In genomic region chr17:42774066-42774750, GRCh38 we compare ENCODE assay signal across 8 cellular contexts. TPM values are rescaled to one million over a fixed set of nuclear protein-coding genes. Genes with fewer than 3 reads are reported as not detected.
DNase-seq lines count a peak whose midpoint lies in the region; ATAC-seq and TF ChIP-seq lines count a peak whose summit lies in the region.

No MANE protein-coding gene starts in this region.

- H3K9me3 ChIP-seq in BLaER1 treated with 17β-estradiol and CSF1 and Interleukin-3, amounts not matched to agents 10 nM and 100 nM (replicated peaks in 1 of 11) = no peaks in the 10 kb centered on the region
- H3K9me3 ChIP-seq in colonic mucosa = no peaks in the 10 kb centered on the region
- H3K9me3 ChIP-seq in naive thymus-derived CD4-positive, alpha-beta T cell (ENCODE audit: control insufficient read depth in 2 of 3, low read length in 3 of 3) = no peaks in the 10 kb centered on the region

- CTCF ChIA-PET in naive thymus-derived CD4-positive, alpha-beta T cell (lab: Charles Lee) = no interaction called here

- ATAC-seq in naive thymus-derived CD4-positive, alpha-beta T cell = no peak
- ATAC-seq in HG03097 (IDR thresholded peaks at IDR 0.05; ENCODE audit: low FRiP score, unreplicated experiment) = no peak

- TF ChIP-seq CTCF in LNCaP clone FGC (IDR thresholded peaks at IDR 0.05; ENCODE audit: control insufficient read depth, extremely low read depth, insufficient read depth) (no peak), colonic mucosa (IDR thresholded peaks at IDR 0.05) (no peak)

- H3K27ac Mint-ChIP-seq in naive thymus-derived CD4-positive, alpha-beta T cell = peak overlapping the region; percentile 96 to 99 (median 98)

- H4K20me1 ChIP-seq in BLaER1 treated with 17β-estradiol and CSF1 and Interleukin-3, amounts not matched to agents 10 nM and 100 nM = peaks cover 0 to 11% (median 0%) of the 10 kb centered on the region in 11 experiments; a peak in 4 of 22 replicates

- peaks cover 12 to 35% (median 29%) of the 10 kb centered on the region in 7 donors for H3K4me1 Mint-ChIP-seq in naive thymus-derived CD4-positive, alpha-beta T cell

- POLR2A ChIA-PET in naive thymus-derived CD4-positive, alpha-beta T cell (lab: Charles Lee) = interaction anchor here (0.6 to 3.2 kb wide), 13 partner anchors 12 to 954 kb away, joined by 3 to 19 read pairs (median 4); partner anchors contain the start of genes BECN1, CNTD1, COA3 and PSME3

- peaks cover 4 to 35% (median 19%) of the 10 kb centered on the region in 11 experiments; a peak in 17 of 22 replicates for H3K36me3 ChIP-seq in BLaER1 treated with 17β-estradiol and CSF1 and Interleukin-3, amounts not matched to agents 10 nM and 100 nM
- no peaks in the 10 kb centered on the region for H3K36me3 ChIP-seq in colonic mucosa
- H3K36me3 ChIP-seq in naive thymus-derived CD4-positive, alpha-beta T cell (ENCODE audit: control insufficient read depth in 2 of 3, insufficient read depth in 3 of 3, low read length in 3 of 3) = peaks cover 0 to 39% (median 2%) of the 10 kb centered on the region in 3 experiments

- H3K9me3 Mint-ChIP-seq in naive thymus-derived CD4-positive, alpha-beta T cell = peaks cover 0 to 5% (median 0%) of the 10 kb centered on the region in 11 donors

- peak overlapping the region; percentile 66 to 83 (median 75) for H3K4me2 ChIP-seq in BLaER1 treated with 17β-estradiol and CSF1 and Interleukin-3, amounts not matched to agents 10 nM and 100 nM

- H3K4me3 Mint-ChIP-seq in naive thymus-derived CD4-positive, alpha-beta T cell = peak overlapping the region; percentile 94 to 100 (median 98)

- DNase-seq in LNCaP clone FGC (ENCODE audit: low read depth) (no peak), colonic mucosa (no peak), hypothalamus (lab: John Stamatoyannopoulos, UW) (no peak), NCI-H1092 treated with DMSO at 0.1 percent for 48 hours (lab: John Stamatoyannopoulos, UW) (no peak), NCI-H345 treated with DMSO at 0.1 percent for 48 hours (lab: John Stamatoyannopoulos, UW; ENCODE audit: unreplicated experiment) (no peak)
- no peak for DNase-seq in naive thymus-derived CD4-positive, alpha-beta T cell

- H3K36me3 Mint-ChIP-seq in naive thymus-derived CD4-positive, alpha-beta T cell = peaks cover 7 to 37% (median 15%) of the 10 kb centered on the region in 5 donors

- peaks cover 6 to 43% (median 36%) of the 10 kb centered on the region in 11 experiments for H3K27me3 ChIP-seq in BLaER1 treated with 17β-estradiol and CSF1 and Interleukin-3, amounts not matched to agents 10 nM and 100 nM
- no peaks in the 10 kb centered on the region for H3K27me3 ChIP-seq in colonic mucosa
- no peaks in the 10 kb centered on the region for H3K27me3 ChIP-seq in naive thymus-derived CD4-positive, alpha-beta T cell (ENCODE audit: control insufficient read depth in 2 of 2, insufficient read depth in 2 of 2, low read length in 2 of 2)

- H3K9ac ChIP-seq in BLaER1 treated with 17β-estradiol and CSF1 and Interleukin-3, amounts not matched to agents 10 nM and 100 nM = peak overlapping the region in 10 of 11 experiments; percentile 73 to 84 (median 79); a peak in 18 of 22 replicates
- H3K9ac ChIP-seq in colonic mucosa (ENCODE audit: low read depth in 2 of 2, low read length in 2 of 2) = peak overlapping the region; percentile 92 to 94

- H3K4me3 ChIP-seq in BLaER1 treated with 17β-estradiol and CSF1 and Interleukin-3, amounts not matched to agents 10 nM and 100 nM = peak overlapping the region; percentile 58 to 80 (median 67)
- H3K4me3 ChIP-seq in LNCaP clone FGC (ENCODE audit: low read depth, low read length) = peak overlapping the region; percentile 87
- H3K4me3 ChIP-seq in colonic mucosa = peak overlapping the region; percentile 74
- H3K4me3 ChIP-seq in naive thymus-derived CD4-positive, alpha-beta T cell (ENCODE audit: low read length) = peak overlapping the region; percentile 97

- intact Hi-C loops in colonic mucosa (cut with DNase I) = no loop called here
- intact Hi-C loops in naive thymus-derived CD4-positive, alpha-beta T cell (cut with micrococcal nuclease) = no loop called here

- H3K27me3 Mint-ChIP-seq in naive thymus-derived CD4-positive, alpha-beta T cell = peaks cover 0 to under 1% (median 0%) of the 10 kb centered on the region in 5 donors

- peaks cover 24 to 51% (median 30%) of the 10 kb centered on the region in 10 experiments for H3K4me1 ChIP-seq in BLaER1 treated with 17β-estradiol and CSF1 and Interleukin-3, amounts not matched to agents 10 nM and 100 nM
- H3K4me1 ChIP-seq in colonic mucosa = peaks cover 6% of the 10 kb centered on the region
- peaks cover 8% of the 10 kb centered on the region in 2 donors for H3K4me1 ChIP-seq in naive thymus-derived CD4-positive, alpha-beta T cell (ENCODE audit: control insufficient read depth in 2 of 2, insufficient read depth in 2 of 2, low read length in 2 of 2)

- H3K27ac ChIP-seq in BLaER1 treated with 17β-estradiol and CSF1 and Interleukin-3, amounts not matched to agents 10 nM and 100 nM = peak overlapping the region in 9 of 11 experiments; percentile 68 to 86 (median 78); a peak in 14 of 22 replicates
- no peak overlapping the region for H3K27ac ChIP-seq in colonic mucosa
- peak overlapping the region; percentile 93 for H3K27ac ChIP-seq in naive thymus-derived CD4-positive, alpha-beta T cell (ENCODE audit: low read depth, low read length)

RNA-seq across cellular contexts. Expression of gene VPS25, which starts 1.0 kb away (rescaled TPM):
- 100 to 1,000 TPM in 1 of 2 donors, 10 to 100 TPM in 1; 86.9 to 105 TPM for total RNA-seq in colonic mucosa
- total RNA-seq in naive thymus-derived CD4-positive, alpha-beta T cell = 10 to 100 TPM; 24.3 to 60.6 (median 37.7) TPM
- 10 to 100 TPM; 55.0 to 57.2 TPM for polyA plus RNA-seq in naive thymus-derived CD4-positive, alpha-beta T cell

RNA-seq across cellular contexts. Expression of gene WNK4, which starts 6.2 kb away (rescaled TPM):
- 10 to 100 TPM; 32.6 to 54.6 TPM for total RNA-seq in colonic mucosa
- under 1 TPM; 0.10 to 0.51 (median 0.24) TPM for total RNA-seq in naive thymus-derived CD4-positive, alpha-beta T cell
- not detected for polyA plus RNA-seq in naive thymus-derived CD4-positive, alpha-beta T cell

RNA-seq across cellular contexts. Expression of gene RAMP2, which starts 13.2 kb away (rescaled TPM):
- 1 to 10 TPM; 3.5 to 8.4 TPM for total RNA-seq in colonic mucosa
- not detected for total RNA-seq in naive thymus-derived CD4-positive, alpha-beta T cell
- polyA plus RNA-seq in naive thymus-derived CD4-positive, alpha-beta T cell = not detected

RNA-seq across cellular contexts. Expression of gene COA3, which starts 24.3 kb away (rescaled TPM):
- 100 to 1,000 TPM; 167 to 219 TPM for total RNA-seq in colonic mucosa
- 10 to 100 TPM in 4 of 5 experiments, 1 to 10 TPM in 1; 7.6 to 48.1 (median 27.6) TPM for total RNA-seq in naive thymus-derived CD4-positive, alpha-beta T cell
- 100 to 1,000 TPM; 108 to 118 TPM for polyA plus RNA-seq in naive thymus-derived CD4-positive, alpha-beta T cell

RNA-seq across cellular contexts. Expression of gene CNTD1, which starts 24.5 kb away (rescaled TPM):
- under 1 TPM in 1 of 2 donors, not detected in 1; 0.61 TPM for total RNA-seq in colonic mucosa
- not detected for total RNA-seq in naive thymus-derived CD4-positive, alpha-beta T cell
- polyA plus RNA-seq in naive thymus-derived CD4-positive, alpha-beta T cell = under 1 TPM; 0.24 to 0.32 TPM

Comparison
In these comparisons a context has a peak if more than half of its experiments do, and no peak if none do; other contexts are left out.
1. RNA of gene WNK4, which starts 6.2 kb away (total RNA-seq): 32.6 to 54.6 TPM in colonic mucosa; 0.10 to 0.51 TPM in naive thymus-derived CD4-positive, alpha-beta T cell; every median in the first group is over 10 times any median in the second.
2. RNA of gene RAMP2, which starts 13.2 kb away (total RNA-seq): 3.5 to 8.4 TPM in colonic mucosa; not detected in naive thymus-derived CD4-positive, alpha-beta T cell; every median in the first group is over 4 times any median in the second.
3. Peak in every context shown above with its lines, with median percentiles within 50 percentile points of each other: H3K4me3 ChIP-seq.